In the genomic region with DNA sequence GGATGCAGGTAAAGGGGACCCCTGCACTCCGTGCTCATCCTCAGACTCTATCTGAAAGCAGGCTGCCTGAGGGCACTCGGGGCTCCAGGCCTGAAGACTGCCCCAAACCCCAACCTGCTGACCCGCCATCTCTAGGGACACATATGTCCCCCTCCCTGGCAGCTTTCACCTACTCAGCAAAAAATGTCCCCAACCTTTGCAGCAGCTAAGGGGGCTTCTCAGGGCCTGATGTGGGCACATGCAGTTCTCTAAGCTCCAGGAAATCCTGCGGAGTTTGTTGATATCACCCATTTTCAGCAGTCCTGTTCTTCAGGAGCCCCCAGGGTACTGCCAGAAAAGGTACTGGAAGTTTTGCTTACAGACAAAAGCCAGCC, we compare ENCODE assay signal across 15 cellular contexts.
"Had no signal": no experiment of that assay in that cellular context is flagged by ENCODE, and none has a peak within 500 bp of the region (broad histone marks: within the 10 kb centered on the region; RNA-seq: fewer than 3 reads in every experiment).

No MANE protein-coding gene starts in this region.

- H3K4me3 Mint-ChIP-seq: dendritic cell treated with granulocyte-macrophage colony-stimulating factor and Interleukin-4, amounts not matched to agents 40 ng/mL and 50 ng/mL, for 4 days; effector memory CD8-positive, alpha-beta T cell had no signal

- FAIRE-seq: kidney had no signal

- H3K27ac Mint-ChIP-seq: dendritic cell treated with granulocyte-macrophage colony-stimulating factor and Interleukin-4, amounts not matched to agents 40 ng/mL and 50 ng/mL, for 4 days; effector memory CD8-positive, alpha-beta T cell; naive B cell had no signal

- H3K27ac ChIP-seq: esophagus squamous epithelium, gastroesophageal sphincter, ovary, right atrium auricular region had no signal

- DNase-seq: effector memory CD8-positive, alpha-beta T cell; esophagus squamous epithelium; foreskin fibroblast; left cardiac atrium; mesendoderm; naive B cell; ovary; stimulated activated CD4-positive, alpha-beta T cell treated with anti-CD3 and anti-CD28 coated beads, Interleukin-2, amount 100 ng/mL, for 48 hours; stimulated activated naive CD4-positive, alpha-beta T cell treated with Interleukin-2 at 50 U/mL for 16 hours; trophoblast cell had no signal

- H3K4me2 ChIP-seq: smooth muscle cell had no signal

- H3K36me3 ChIP-seq: ovary had no signal

- H3K9me3 ChIP-seq: esophagus squamous epithelium, gastroesophageal sphincter, ovary, right atrium auricular region had no signal

- H3K9me3 Mint-ChIP-seq: dendritic cell treated with granulocyte-macrophage colony-stimulating factor and Interleukin-4, amounts not matched to agents 40 ng/mL and 50 ng/mL, for 4 days; effector memory CD8-positive, alpha-beta T cell; naive B cell had no signal

- ATAC-seq: effector memory CD8-positive, alpha-beta T cell; gastroesophageal sphincter; left cardiac atrium had no signal

- H3K4me3 ChIP-seq: esophagus squamous epithelium, gastroesophageal sphincter, ovary, right atrium auricular region, smooth muscle cell had no signal

- H3K27me3 ChIP-seq: esophagus squamous epithelium, gastroesophageal sphincter, ovary, right atrium auricular region had no signal

- H3K27me3 Mint-ChIP-seq: dendritic cell treated with granulocyte-macrophage colony-stimulating factor and Interleukin-4, amounts not matched to agents 40 ng/mL and 50 ng/mL, for 4 days; effector memory CD8-positive, alpha-beta T cell; naive B cell had no signal
